In genomic region chr22:29245626-29246385, GRCh38 we compare ENCODE assay signal across 9 cellular contexts. TPM values are rescaled to one million over a fixed set of nuclear protein-coding genes. Genes with fewer than 3 reads are reported as not detected.
DNase-seq lines count a peak whose midpoint lies in the region; ATAC-seq and TF ChIP-seq lines count a peak whose summit lies in the region.
"Had no signal": no experiment of that assay in that cellular context is flagged by ENCODE, and none has a peak within 500 bp of the region (broad histone marks: within the 10 kb centered on the region; RNA-seq: fewer than 3 reads in every experiment).

No MANE protein-coding gene starts in this region.

- TF ChIP-seq POLR2A in esophagus muscularis mucosa (IDR thresholded peaks at IDR 0.05; ENCODE audit: low read depth), result no peak

- H4K20me1 ChIP-seq in OCI-LY1 (ENCODE audit: insufficient read depth, low read length), result no peaks in the 10 kb centered on the region
- no peaks in the 10 kb centered on the region for H4K20me1 ChIP-seq in neural cell (ENCODE audit: insufficient read depth)

- H3K9ac ChIP-seq in OCI-LY1 (ENCODE audit: low read length), result no peak overlapping the region
- no peak overlapping the region for H3K9ac ChIP-seq in neural cell (ENCODE audit: low read length)

- TF ChIP-seq CTCF in OCI-LY1 (IDR thresholded peaks at IDR 0.05; ENCODE audit: low read length) (peak; percentile 95), esophagus muscularis mucosa (IDR thresholded peaks at IDR 0.05) (peak; percentile 93 to 100 (median 94)), neural cell (IDR thresholded peaks at IDR 0.05; ENCODE audit: poor library complexity, severe bottlenecking) (peak; percentile 91)

- H3K4me1 ChIP-seq in OCI-LY1 (ENCODE audit: insufficient read depth, low read length, severe bottlenecking) (no peaks in the 10 kb centered on the region), esophagus muscularis mucosa (peaks cover 0 to 8% (median 1%) of the 10 kb centered on the region in 4 donors)

- H3K9me3 ChIP-seq in OCI-LY1 (ENCODE audit: low read length) (peaks cover 5% of the 10 kb centered on the region; the same call in 1 of the 2 replicates), esophagus muscularis mucosa (peaks cover 0 to 19% (median 4%) of the 10 kb centered on the region in 4 donors), neural cell (ENCODE audit: low read length) (no peaks in the 10 kb centered on the region)

- ATAC-seq in HG02970 (IDR thresholded peaks at IDR 0.05; ENCODE audit: low FRiP score, unreplicated experiment), result peak; percentile 53
- no peak for ATAC-seq in HG03025 (IDR thresholded peaks at IDR 0.05; ENCODE audit: low FRiP score, unreplicated experiment)

- peak; percentile 17 for DNase-seq in DMS114 treated with DMSO at 0.1 percent for 48 hours (lab: John Stamatoyannopoulos, UW; ENCODE audit: unreplicated experiment)
- peak; percentile 61 for DNase-seq in activated T-cell treated with anti-CD3 and anti-CD28 coated beads for 4 hours
- no peak for DNase-seq in esophagus muscularis mucosa (ENCODE audit: extremely low spot score)
- peak; percentile 31 for DNase-seq in stromal cell of bone marrow (ENCODE audit: low read depth)

- intact Hi-C loops in esophagus muscularis mucosa (cut with DNase I), result loop anchor here (5.0 to 10.0 kb wide), 2 partner anchors 89 to 391 kb away; no protein-coding TSS in a partner anchor

- H3F3A ChIP-seq in OCI-LY1 (ENCODE audit: insufficient read depth, low read length), result no peaks in the 10 kb centered on the region
- H3F3A ChIP-seq in neural cell (ENCODE audit: insufficient read depth, low read length, poor library complexity, severe bottlenecking), result no peaks in the 10 kb centered on the region

- no peak overlapping the region for H3K4me3 ChIP-seq in OCI-LY1 (ENCODE audit: low read depth, low read length, poor library complexity, severe bottlenecking)
- H3K4me3 ChIP-seq in esophagus muscularis mucosa, result no peak overlapping the region
- no peak overlapping the region for H3K4me3 ChIP-seq in neural cell (ENCODE audit: low read length)

- H3K79me2 ChIP-seq in OCI-LY1 (ENCODE audit: insufficient read depth, low read length) (no peaks in the 10 kb centered on the region), neural cell (replicated peaks; ENCODE audit: insufficient read depth, low read length) (no peaks in the 10 kb centered on the region)

- TF ChIP-seq EP300 in esophagus muscularis mucosa (IDR thresholded peaks at IDR 0.05) (no peak), neural cell (conservative IDR thresholded peaks at IDR 0.05; ENCODE audit: poor library complexity, severe bottlenecking) (no peak)

- TF ChIP-seq RAD21 in neural cell (conservative IDR thresholded peaks at IDR 0.05), result peak; percentile 92

- H2AFZ ChIP-seq in OCI-LY1 (ENCODE audit: low read length), result no peak overlapping the region
- H2AFZ ChIP-seq in neural cell (ENCODE audit: low read depth, low read length), result no peak overlapping the region

- H3K4me2 ChIP-seq in OCI-LY1 (ENCODE audit: low read length), result no peak overlapping the region
- H3K4me2 ChIP-seq in neural cell (ENCODE audit: low read length), result no peak overlapping the region

- H3K27me3 ChIP-seq in OCI-LY1 (ENCODE audit: insufficient read depth, low read length) (peaks cover 7% of the 10 kb centered on the region; the same call in 1 of the 2 replicates), esophagus muscularis mucosa (no peaks in the 10 kb centered on the region), neural cell (ENCODE audit: insufficient read depth, low read depth, low read length) (no peaks in the 10 kb centered on the region)

- H3K36me3 ChIP-seq in OCI-LY1 (ENCODE audit: insufficient read depth, low read length) (no peaks in the 10 kb centered on the region; the same call in 1 of the 2 replicates), esophagus muscularis mucosa (no peaks in the 10 kb centered on the region), neural cell (ENCODE audit: insufficient read depth, low read length) (no peaks in the 10 kb centered on the region)

- H3K27ac ChIP-seq in OCI-LY1 (ENCODE audit: low read depth, low read length, poor library complexity, severe bottlenecking) (no peak overlapping the region), esophagus muscularis mucosa (replicated peaks in 1 of 4) (no peak overlapping the region), neural cell (ENCODE audit: low read length) (no peak overlapping the region)

- no peaks in the 10 kb centered on the region for H3K9me2 ChIP-seq in OCI-LY1 (ENCODE audit: low read depth, low read length)
- no peaks in the 10 kb centered on the region for H3K9me2 ChIP-seq in neural cell (ENCODE audit: insufficient read depth, low read length)

- 79% methylated on average over 6 of the region's 11 CpGs for WGBS in esophagus muscularis mucosa

TF ChIP-seq in neural cell, 6 proteins besides CTCF, POLR2A, EP300 and RAD21:
- TF ChIP-seq REST (IDR thresholded peaks at IDR 0.05; ENCODE audit: borderline replicate concordance) (no peak), POLR2AphosphoS5 (IDR thresholded peaks at IDR 0.05) (no peak), SMC3 (conservative IDR thresholded peaks at IDR 0.05; ENCODE audit: poor library complexity) (peak; percentile 90), TAF1 (IDR thresholded peaks at IDR 0.05; ENCODE audit: low read depth) (no peak), MXI1 (conservative IDR thresholded peaks at IDR 0.05; ENCODE audit: poor library complexity, severe bottlenecking) (peak; percentile 2), EZH2 (IDR thresholded peaks at IDR 0.05; ENCODE audit: borderline replicate concordance, insufficient read depth, low read length, poor library complexity, severe bottlenecking) (no peak)

RNA-seq across cellular contexts. Expression of gene RHBDD3, which starts 22.0 kb away (rescaled TPM):
- total RNA-seq in esophagus muscularis mucosa, result 10 to 100 TPM; 12.6 to 23.5 (median 20.7) TPM
- 114 and 135 TPM in 2 replicates for polyA plus RNA-seq in neural cell
- 40.3 and 55.3 TPM in 2 replicates for polyA minus RNA-seq in neural cell

RNA-seq across cellular contexts. Expression of gene EWSR1, which starts 22.3 kb away (rescaled TPM):
- 100 to 1,000 TPM; 183 to 203 (median 198) TPM for total RNA-seq in esophagus muscularis mucosa
- 277 and 287 TPM in 2 replicates for polyA plus RNA-seq in neural cell
- polyA minus RNA-seq in neural cell, result 286 and 289 TPM in 2 replicates

RNA-seq across cellular contexts. Expression of gene EMID1, which starts 40.1 kb away (rescaled TPM):
- 1 to 10 TPM in 2 of 4 donors, under 1 TPM in 2; 0.65 to 4.0 (median 0.93) TPM for total RNA-seq in esophagus muscularis mucosa
- polyA plus RNA-seq in neural cell, result 14.1 and 22.2 TPM in 2 replicates
- polyA minus RNA-seq in neural cell, result 9.1 and 9.5 TPM in 2 replicates
- total RNA-seq: activated CD8-positive, alpha-beta memory T cell treated with anti-CD3 and anti-CD28 coated beads for 36 hours had no signal
